In the genomic region with DNA sequence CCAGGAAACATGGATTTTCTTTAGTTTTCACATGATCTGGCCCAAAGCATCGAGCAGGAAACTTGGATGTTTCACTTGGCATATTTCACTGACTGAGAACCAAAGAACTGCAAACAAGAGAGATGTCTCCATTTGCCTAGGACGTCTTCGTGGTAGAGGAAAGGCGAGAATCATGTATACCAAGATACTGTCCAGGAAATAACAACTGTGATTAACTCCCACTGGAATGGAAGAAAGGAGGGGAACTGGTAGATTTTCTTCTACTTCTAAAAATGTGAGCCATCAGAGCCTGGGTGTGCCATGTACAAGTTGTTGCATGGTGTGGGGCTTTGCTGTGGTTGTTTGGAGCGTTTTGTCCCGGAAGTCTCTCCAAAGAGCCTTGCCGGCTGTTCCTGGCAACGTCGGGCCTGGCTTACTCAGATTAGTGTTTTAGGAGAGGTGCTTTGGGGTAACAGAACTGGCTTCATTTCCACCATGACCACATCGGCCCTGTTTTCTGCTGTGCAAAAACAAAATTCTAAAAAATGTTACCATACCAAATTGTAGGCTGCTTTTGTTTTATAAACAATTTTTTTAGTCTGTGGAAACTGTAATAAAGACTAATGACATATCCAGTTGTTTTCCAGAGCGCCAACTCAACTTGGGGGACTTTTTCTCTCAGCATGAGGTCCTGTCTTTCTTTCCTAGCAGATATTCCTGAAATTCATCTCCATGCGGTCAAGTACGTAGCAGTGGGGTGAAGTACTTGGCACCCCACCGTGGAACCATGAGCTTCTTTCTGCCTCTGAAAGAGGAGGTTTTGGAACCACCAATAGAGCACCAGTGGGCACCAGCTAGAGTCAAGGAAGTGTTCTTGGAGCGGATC, we compare ENCODE assay signal across 12 cellular contexts.
DNase-seq lines count a peak whose midpoint lies in the region; ATAC-seq and TF ChIP-seq lines count a peak whose summit lies in the region.
"Had no signal": no experiment of that assay in that cellular context is flagged by ENCODE, and none has a peak within 500 bp of the region (broad histone marks: within the 10 kb centered on the region; RNA-seq: fewer than 3 reads in every experiment).

No MANE protein-coding gene starts in this region.

- H3K9me3 ChIP-seq in left ventricle myocardium inferior (replicated peaks): no peaks in the 10 kb centered on the region
- no peaks in the 10 kb centered on the region for H3K9me3 ChIP-seq in BE2C

- POLR2A ChIA-PET in T-cell (lab: Charles Lee): no interaction called here

- H3K27me3 Mint-ChIP-seq in CD14-positive monocyte (ENCODE audit: low read depth in 3 of 3) (no peaks in the 10 kb centered on the region), T-cell (peaks cover 2 to 4% of the 10 kb centered on the region in 2 donors)

- ATAC-seq in T-cell (replicated peaks in 1 of 4) (no peak), HG03045 (IDR thresholded peaks at IDR 0.05; ENCODE audit: unreplicated experiment) (no peak)

- TF ChIP-seq CTCF in CD14-positive monocyte (IDR thresholded peaks at IDR 0.05) (no peak), brain microvascular endothelial cell (IDR thresholded peaks at IDR 0.05; ENCODE audit: low read depth, low read length, missing control alignments) (no peak), left ventricle myocardium inferior (IDR thresholded peaks at IDR 0.05; ENCODE audit: borderline replicate concordance) (no peak), BE2C (IDR thresholded peaks at IDR 0.05; ENCODE audit: low read depth, low read length) (no peak)

- H3K4me1 ChIP-seq in left ventricle myocardium inferior (peaks cover 4% of the 10 kb centered on the region), BE2C (no peaks in the 10 kb centered on the region)

- no peaks in the 10 kb centered on the region for H3K27me3 ChIP-seq in brain microvascular endothelial cell (replicated peaks)
- no peaks in the 10 kb centered on the region for H3K27me3 ChIP-seq in left ventricle myocardium inferior (ENCODE audit: low read depth)
- H3K27me3 ChIP-seq in BE2C: no peaks in the 10 kb centered on the region

- H3K27ac Mint-ChIP-seq in CD14-positive monocyte (peak overlapping the region in 1 of 7 donors; percentile 70), T-cell (no peak overlapping the region)
- H3K27ac Mint-ChIP-seq: activated naive CD8-positive, alpha-beta T cell treated with anti-CD3 and anti-CD28 coated beads, Interleukin-2, amount 10 ng/mL, durations not matched to agents 7 days and 5 days had no signal

- H3K4me3 Mint-ChIP-seq in CD14-positive monocyte: peak overlapping the region; percentile 4 to 56
- no peak overlapping the region for H3K4me3 Mint-ChIP-seq in T-cell
- H3K4me3 Mint-ChIP-seq: activated naive CD8-positive, alpha-beta T cell treated with anti-CD3 and anti-CD28 coated beads, Interleukin-2, amount 10 ng/mL, durations not matched to agents 7 days and 5 days had no signal

- intact Hi-C loops in CD14-positive monocyte (cut with micrococcal nuclease) (no loop called here), left ventricle myocardium inferior (cut with micrococcal nuclease) (no loop called here)

- peaks cover 43% of the 10 kb centered on the region for H3K4me1 Mint-ChIP-seq in CD14-positive monocyte
- H3K4me1 Mint-ChIP-seq in T-cell: no peaks in the 10 kb centered on the region
- H3K4me1 Mint-ChIP-seq: activated naive CD8-positive, alpha-beta T cell treated with anti-CD3 and anti-CD28 coated beads, Interleukin-2, amount 10 ng/mL, durations not matched to agents 7 days and 5 days had no signal

- H3K4me3 ChIP-seq in brain microvascular endothelial cell (ENCODE audit: low read depth, low read length) (no peak overlapping the region), left ventricle myocardium inferior (no peak overlapping the region), BE2C (ENCODE audit: low read depth, low read length) (no peak overlapping the region)

- H3K36me3 Mint-ChIP-seq in CD14-positive monocyte (no peaks in the 10 kb centered on the region), T-cell (no peaks in the 10 kb centered on the region)
- H3K36me3 Mint-ChIP-seq: activated naive CD8-positive, alpha-beta T cell treated with anti-CD3 and anti-CD28 coated beads, Interleukin-2, amount 10 ng/mL, durations not matched to agents 7 days and 5 days had no signal

- CTCF ChIA-PET in T-cell (lab: Charles Lee): no interaction called here

- H3K27ac ChIP-seq in brain microvascular endothelial cell (peak overlapping the region; percentile 60), left ventricle myocardium inferior (replicated peaks) (peak overlapping the region; percentile 85)

- in situ Hi-C loops in brain microvascular endothelial cell (cut with HindIII; ENCODE audit: low pct_ligation_motif_present, low sequenced_read_pairs): no loop called here

- DNase-seq in CD14-positive monocyte (ENCODE audit: low spot score) (no peak), brain microvascular endothelial cell (peak; percentile 33), left ventricle myocardium inferior (peak; percentile 76), renal cortical epithelial cell (ENCODE audit: low read depth) (peak; percentile 7), T-cell (no peak), BE2C (no peak), CD1c-positive myeloid dendritic cell (ENCODE audit: extremely low spot score) (no peak)
- DNase-seq: activated CD4-positive, alpha-beta T cell treated with anti-CD3 and anti-CD28 coated beads, Interleukin-2, amount 50 U/mL, for 4 hours; activated naive CD8-positive, alpha-beta T cell treated with anti-CD3 and anti-CD28 coated beads, Interleukin-2, amount 10 ng/mL, durations not matched to agents 7 days and 5 days; NCI-H187 treated with DMSO at 0.1 percent for 48 hours; SHP77 had no signal

- peaks cover 0 to 5% (median 0%) of the 10 kb centered on the region in 7 donors for H3K9me3 Mint-ChIP-seq in CD14-positive monocyte
- no peaks in the 10 kb centered on the region for H3K9me3 Mint-ChIP-seq in T-cell
- H3K9me3 Mint-ChIP-seq: activated naive CD8-positive, alpha-beta T cell treated with anti-CD3 and anti-CD28 coated beads, Interleukin-2, amount 10 ng/mL, durations not matched to agents 7 days and 5 days had no signal

- H3K36me3 ChIP-seq in brain microvascular endothelial cell (replicated peaks) (no peaks in the 10 kb centered on the region), left ventricle myocardium inferior (no peaks in the 10 kb centered on the region), BE2C (no peaks in the 10 kb centered on the region)

Comparison
In these comparisons a context has a peak if more than half of its experiments do, and no peak if none do; other contexts are left out.
1. DNase-seq: peak in brain microvascular endothelial cell (single experiment), left ventricle myocardium inferior (single experiment) and renal cortical epithelial cell (single experiment); none in CD14-positive monocyte (single experiment), T-cell (0 of 34), BE2C (single experiment) and CD1c-positive myeloid dendritic cell (single experiment).
2. H3K4me3 Mint-ChIP-seq: peak in CD14-positive monocyte (2 of 2); none in T-cell (0 of 3).